Comparison of ENCODE assay signal across 1 cellular context in the genomic region with DNA sequence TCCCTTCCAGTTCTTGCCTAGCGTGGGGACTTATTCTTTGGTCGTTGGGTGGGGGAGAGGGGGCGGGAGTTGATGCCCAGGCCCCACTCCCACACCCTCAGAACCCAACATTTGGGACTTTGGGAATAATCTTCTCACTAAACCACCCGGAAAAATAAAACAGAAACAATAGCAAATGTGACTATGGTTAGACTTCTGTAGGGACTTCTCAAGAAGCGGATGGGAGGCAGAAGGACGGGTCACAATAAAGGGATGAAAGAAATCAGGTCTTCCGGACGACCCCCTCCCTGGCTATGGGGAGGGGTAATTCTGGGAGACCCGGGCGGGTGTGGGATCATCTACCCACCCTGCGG.
TF ChIP-seq lines count a peak whose summit lies in the region.

No MANE protein-coding gene starts in this region.

TF ChIP-seq in K562, 482 proteins besides CTCF, POLR2A, EP300 and RAD21 (continued from another document):
- TF ChIP-seq, protein P1, sequence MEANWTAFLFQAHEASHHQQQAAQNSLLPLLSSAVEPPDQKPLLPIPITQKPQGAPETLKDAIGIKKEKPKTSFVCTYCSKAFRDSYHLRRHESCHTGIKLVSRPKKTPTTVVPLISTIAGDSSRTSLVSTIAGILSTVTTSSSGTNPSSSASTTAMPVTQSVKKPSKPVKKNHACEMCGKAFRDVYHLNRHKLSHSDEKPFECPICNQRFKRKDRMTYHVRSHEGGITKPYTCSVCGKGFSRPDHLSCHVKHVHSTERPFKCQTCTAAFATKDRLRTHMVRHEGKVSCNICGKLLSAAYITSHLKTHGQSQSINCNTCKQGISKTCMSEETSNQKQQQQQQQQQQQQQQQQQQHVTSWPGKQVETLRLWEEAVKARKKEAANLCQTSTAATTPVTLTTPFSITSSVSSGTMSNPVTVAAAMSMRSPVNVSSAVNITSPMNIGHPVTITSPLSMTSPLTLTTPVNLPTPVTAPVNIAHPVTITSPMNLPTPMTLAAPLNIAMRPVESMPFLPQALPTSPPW (CRISPR knock-in tag; IDR thresholded peaks at IDR 0.05), result peak; percentile 30; the same call in 1 of the 2 replicates
- TF ChIP-seq NR1H2 (CRISPR knock-in tag; IDR thresholded peaks at IDR 0.05), result no peak
- TF ChIP-seq CBFB (CRISPR knock-in tag; IDR thresholded peaks at IDR 0.05), result peak; percentile 44; the same call in 1 of the 2 replicates
- peak in 1 of 2 experiments; percentile 27; a peak in 1 of 4 replicates for TF ChIP-seq ARNT (IDR thresholded peaks at IDR 0.05)
- 0 out of 2 replicates have a peak, but pooled peaks have one; percentile 7 for TF ChIP-seq L3MBTL2 (IDR thresholded peaks at IDR 0.05)
- TF ChIP-seq, protein P2, sequence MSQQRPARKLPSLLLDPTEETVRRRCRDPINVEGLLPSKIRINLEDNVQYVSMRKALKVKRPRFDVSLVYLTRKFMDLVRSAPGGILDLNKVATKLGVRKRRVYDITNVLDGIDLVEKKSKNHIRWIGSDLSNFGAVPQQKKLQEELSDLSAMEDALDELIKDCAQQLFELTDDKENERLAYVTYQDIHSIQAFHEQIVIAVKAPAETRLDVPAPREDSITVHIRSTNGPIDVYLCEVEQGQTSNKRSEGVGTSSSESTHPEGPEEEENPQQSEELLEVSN (IDR thresholded peaks at IDR 0.05; ENCODE audit: borderline replicate concordance in 1 of 2, extremely low read depth in 1 of 2, insufficient read depth in 1 of 2, insufficient read length in 1 of 2, low read depth in 1 of 2, low read length in 1 of 2, poor library complexity in 1 of 2, severe bottlenecking in 1 of 2), result peak in 1 of 2 experiments; percentile 4
- TF ChIP-seq GATAD2A (IDR thresholded peaks at IDR 0.05), result 0 out of 2 replicates have a peak, but pooled peaks have one; percentile 3
- TF ChIP-seq NFRKB (IDR thresholded peaks at IDR 0.05; ENCODE audit: low read depth), result 0 out of 2 replicates have a peak, but pooled peaks have one; percentile 7
- TF ChIP-seq NRF1 (conservative IDR thresholded peaks at IDR 0.05 in 1 of 2, IDR thresholded peaks at IDR 0.05 in 1 of 2), result 0 out of 4 replicates have a peak, but pooled peaks of 1 of the 2 experiments have one; percentile 3
- TF ChIP-seq SMARCA4 (IDR thresholded peaks at IDR 0.05), result 0 out of 2 replicates have a peak, but pooled peaks have one; percentile 0
- TF ChIP-seq CBX1 (IDR thresholded peaks at IDR 0.05; ENCODE audit: low read depth), result no peak
- TF ChIP-seq KLF13 (tag; IDR thresholded peaks at IDR 0.05; ENCODE audit: borderline replicate concordance, low read depth), result 0 out of 2 replicates have a peak, but pooled peaks have one; percentile 2
- no peak for TF ChIP-seq ZSCAN29 (IDR thresholded peaks at IDR 0.05)
